In the genomic region with DNA sequence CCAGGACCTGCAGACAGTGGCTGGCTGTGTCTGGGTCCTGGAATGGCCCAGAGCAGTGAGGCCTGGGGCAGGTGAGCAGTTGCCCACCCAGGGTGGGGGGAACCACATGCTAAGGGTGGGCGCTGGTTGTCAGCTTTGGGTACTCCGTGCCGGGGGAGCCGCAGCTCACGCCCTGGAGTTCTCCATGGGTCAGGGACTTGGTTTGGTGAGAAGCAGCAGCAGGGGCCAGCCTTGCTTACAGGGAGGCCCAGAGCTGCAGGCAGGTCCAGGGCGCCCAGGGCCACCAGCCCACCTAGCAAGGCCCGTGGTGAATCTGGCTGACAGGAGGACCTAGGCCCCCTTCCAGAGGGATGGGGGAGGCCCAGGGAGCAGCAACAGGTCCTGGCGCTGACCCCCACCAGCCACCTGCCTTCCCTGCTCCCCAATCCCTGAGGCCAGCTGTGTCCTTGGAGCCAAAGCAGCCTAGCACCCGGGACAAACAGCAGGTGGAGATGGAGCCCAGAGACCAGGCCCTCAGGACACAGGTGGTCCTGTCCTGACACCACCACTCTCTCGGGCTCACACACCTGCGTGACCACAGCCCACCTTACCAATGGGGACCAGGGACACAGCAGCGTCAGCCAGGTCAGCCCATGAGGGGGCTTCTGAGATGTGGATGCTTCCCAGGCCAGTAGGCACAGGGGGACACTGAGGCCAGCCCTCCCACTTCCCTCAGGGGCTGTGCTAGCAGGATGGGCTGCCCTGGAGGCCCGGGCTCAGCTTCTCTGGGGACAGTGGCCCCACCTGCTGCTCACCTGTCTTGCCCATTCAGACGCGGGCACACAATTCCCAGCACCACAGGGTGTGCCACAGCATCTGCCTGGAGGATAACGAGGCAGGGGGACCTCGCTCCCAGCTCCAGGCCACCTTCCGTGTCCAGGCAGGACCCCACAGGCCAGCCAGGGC, we compare ENCODE assay signal across 11 cellular contexts. TPM values are rescaled to one million over a fixed set of nuclear protein-coding genes. Genes with fewer than 3 reads are reported as not detected.
DNase-seq lines count a peak whose midpoint lies in the region; ATAC-seq lines count a peak whose summit lies in the region.
"Had no signal": no experiment of that assay in that cellular context is flagged by ENCODE, and none has a peak within 500 bp of the region (broad histone marks: within the 10 kb centered on the region; RNA-seq: fewer than 3 reads in every experiment).

No MANE protein-coding gene starts in this region.

- H3K36me3 ChIP-seq in H7 (replicated peaks; ENCODE audit: control insufficient read depth, insufficient read depth, low read length): no peaks in the 10 kb centered on the region; the same call in none of the 2 replicates
- H3K36me3 ChIP-seq: HAP-1, SJCRH30 had no signal

- ATAC-seq in HG03175 (IDR thresholded peaks at IDR 0.05; ENCODE audit: unreplicated experiment): no peak

- H3K27me3 ChIP-seq in H7 (ENCODE audit: control insufficient read depth, insufficient read depth, low read length): peaks cover 1% of the 10 kb centered on the region; the same call in 1 of the 2 replicates
- no peaks in the 10 kb centered on the region for H3K27me3 ChIP-seq in layer of hippocampus (ENCODE audit: control insufficient read depth, insufficient read depth, low read length)
- H3K27me3 ChIP-seq: SJCRH30 had no signal

- peak overlapping the region; percentile 88 for H3K27ac ChIP-seq in angular gyrus (ENCODE audit: low read depth, low read length)
- peak overlapping the region; percentile 85 for H3K27ac ChIP-seq in layer of hippocampus (ENCODE audit: low read depth, low read length)
- H3K27ac ChIP-seq: SJCRH30 had no signal

- peak; percentile 30 for DNase-seq in H7
- peak; percentile 21 for DNase-seq in stimulated activated CD8-positive, alpha-beta memory T cell treated with anti-CD3 and anti-CD28 coated beads, Interleukin-4, amount 100 ng/mL, for 48 hours
- no peak for DNase-seq in NCI-H1417 (lab: John Stamatoyannopoulos, UW)
- no peak for DNase-seq in activated gamma-delta T cell (lab: John Stamatoyannopoulos, UW)
- no peak for DNase-seq in activated naive CD4-positive, alpha-beta T cell treated with Interleukin-2 at 50 U/mL for 16 hours
- DNase-seq: DMS 273 treated with DMSO at 0.1 percent for 48 hours had no signal

- no peak overlapping the region for H3K4me3 ChIP-seq in H7 (ENCODE audit: insufficient read depth, low read depth, low read length)
- H3K4me3 ChIP-seq: HAP-1, SJCRH30 had no signal

RNA-seq across cellular contexts. Expression of a gene that starts 3.5 kb away (rescaled TPM):
- total RNA-seq in H7 (2014; rRNA removed; shearing (Covaris generic)): 13.4 and 22.3 TPM in 2 replicates

RNA-seq across cellular contexts. Expression of a gene that starts 16.4 kb away (rescaled TPM):
- total RNA-seq in H7 (2014; rRNA removed; shearing (Covaris generic)): 8.5 and 16.4 TPM in 2 replicates

RNA-seq across cellular contexts. Expression of a gene that starts 16.4 kb away (rescaled TPM):
- total RNA-seq in H7 (2014; rRNA removed; shearing (Covaris generic)): 0.96 and 2.4 TPM in 2 replicates

Comparison
In these comparisons a context has a peak if more than half of its experiments do, and no peak if none do; other contexts are left out.
1. DNase-seq: peak in H7 (single experiment) and stimulated activated CD8-positive, alpha-beta memory T cell treated with anti-CD3 and anti-CD28 coated beads, Interleukin-4, amount 100 ng/mL, for 48 hours (single experiment); none in NCI-H1417 (0 of 3), activated gamma-delta T cell (single experiment) and activated naive CD4-positive, alpha-beta T cell treated with Interleukin-2 at 50 U/mL for 16 hours (single experiment).